In the genomic region with DNA sequence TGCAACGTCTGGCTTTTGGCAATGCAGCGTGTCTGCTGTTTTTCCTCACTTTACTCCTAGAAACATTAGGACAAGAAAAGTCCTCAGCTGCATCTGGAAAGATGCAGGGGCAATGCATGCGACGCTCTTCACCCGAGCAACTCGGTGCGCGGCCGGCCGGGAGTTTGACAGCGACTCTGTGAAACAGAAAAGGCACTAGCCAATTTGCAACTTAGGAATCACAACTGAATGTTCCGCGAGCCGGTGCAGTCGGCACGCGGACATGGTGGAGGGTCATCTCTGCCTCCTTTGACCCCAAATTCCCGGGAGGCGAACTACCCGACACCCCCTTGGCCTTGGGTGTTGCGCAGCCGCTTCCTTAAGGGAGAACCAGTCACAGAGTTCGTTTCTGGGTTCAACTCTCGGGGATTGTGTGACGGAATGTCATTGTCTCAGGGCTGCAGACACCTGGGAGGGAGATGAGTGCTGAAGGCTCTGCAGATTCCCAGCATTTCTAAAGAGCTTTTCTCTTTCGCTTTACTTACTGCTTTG, we compare ENCODE assay signal across 9 cellular contexts. TPM values are rescaled to one million over a fixed set of nuclear protein-coding genes. Genes with fewer than 3 reads are reported as not detected.
A peak's percentile ranks its signal among the peaks of the same experiment; 100 is the strongest.
DNase-seq lines count a peak whose midpoint lies in the region; ATAC-seq and TF ChIP-seq lines count a peak whose summit lies in the region.
"Had no signal": no experiment of that assay in that cellular context is flagged by ENCODE, and none has a peak within 500 bp of the region (broad histone marks: within the 10 kb centered on the region; RNA-seq: fewer than 3 reads in every experiment).

No MANE protein-coding gene starts in this region.

- peaks cover 0 to 5% of the 10 kb centered on the region in 2 donors for H3K4me1 ChIP-seq in neuronal stem cell (ENCODE audit: control insufficient read depth in 2 of 2, insufficient read depth in 1 of 2, low read depth in 1 of 2, low read length in 2 of 2)

- no CpG with 5 or more reads among the region's 26 CpGs for WGBS in neuronal stem cell (ENCODE audit: extremely low coverage in 2 of 2, insufficient read length in 2 of 2, insufficient replicate concordance in 1 of 2), 2 donors

- H3K4me2 ChIP-seq in neuronal stem cell (ENCODE audit: insufficient read depth, low read length, poor library complexity, severe bottlenecking): peak overlapping the region; percentile 44

- H2AK5ac ChIP-seq in neuronal stem cell (ENCODE audit: low read depth, low read length): no peak overlapping the region

- no peak overlapping the region for H4K8ac ChIP-seq in neuronal stem cell (ENCODE audit: low read depth, low read length)

- in situ Hi-C loops in brain microvascular endothelial cell (cut with HindIII; ENCODE audit: low pct_ligation_motif_present, low sequenced_read_pairs): no loop called here

- H3K4me3 ChIP-seq in neuronal stem cell (ENCODE audit: low read length in 2 of 2): peak overlapping the region in 1 of 2 donors; percentile 27
- no peak overlapping the region for H3K4me3 ChIP-seq in brain microvascular endothelial cell (ENCODE audit: low read depth, low read length)

- no peak overlapping the region for H4K91ac ChIP-seq in neuronal stem cell (ENCODE audit: low read depth, low read length, poor library complexity)

- H3K18ac ChIP-seq in neuronal stem cell (ENCODE audit: low read length): no peak overlapping the region

- H2BK12ac ChIP-seq in neuronal stem cell (ENCODE audit: low read length): no peak overlapping the region

- H3K36me3 ChIP-seq in neuronal stem cell (replicated peaks in 1 of 2; ENCODE audit: control insufficient read depth in 2 of 2, insufficient read depth in 2 of 2, low read length in 2 of 2) (no peaks in the 10 kb centered on the region), brain microvascular endothelial cell (replicated peaks) (no peaks in the 10 kb centered on the region)

- no peak for TF ChIP-seq CTCF in brain microvascular endothelial cell (IDR thresholded peaks at IDR 0.05; ENCODE audit: low read depth, low read length, missing control alignments)

- no peak overlapping the region for H3K14ac ChIP-seq in neuronal stem cell (ENCODE audit: low read length)

- ATAC-seq in GM18868 (IDR thresholded peaks at IDR 0.05; ENCODE audit: unreplicated experiment) (peak; percentile 26), HG02642 (IDR thresholded peaks at IDR 0.05; ENCODE audit: poor library complexity, unreplicated experiment) (peak; percentile 26)

- no peak overlapping the region for H2BK5ac ChIP-seq in neuronal stem cell (ENCODE audit: low read length)

- no peak overlapping the region for H2BK15ac ChIP-seq in neuronal stem cell (ENCODE audit: low read length)

- H3K79me1 ChIP-seq in neuronal stem cell (ENCODE audit: low read depth, low read length): no peaks in the 10 kb centered on the region

- H3K9ac ChIP-seq in neuronal stem cell (ENCODE audit: low read depth, low read length, poor library complexity): peak overlapping the region; percentile 27

- peak overlapping the region; percentile 79 for H2AFZ ChIP-seq in neuronal stem cell (ENCODE audit: low read length)

- H3K27me3 ChIP-seq in neuronal stem cell (ENCODE audit: control insufficient read depth in 3 of 3, insufficient read depth in 3 of 3, low read depth in 1 of 3, low read length in 3 of 3) (peaks cover 34 to 100% (median 78%) of the 10 kb centered on the region in 3 experiments), brain microvascular endothelial cell (replicated peaks) (peaks cover 27% of the 10 kb centered on the region)

- peak; percentile 13 for DNase-seq in central memory CD4-positive, alpha-beta T cell
- peak; percentile 62 for DNase-seq in neuronal stem cell (ENCODE audit: low spot score)
- DNase-seq in AG08396 (ENCODE audit: low spot score): no peak
- DNase-seq in brain microvascular endothelial cell: no peak
- DNase-seq in SIG-M5 (lab: John Stamatoyannopoulos, UW): no peak
- no peak for DNase-seq in A172 (ENCODE audit: low spot score)
- DNase-seq: KBM-7 had no signal

- H2BK120ac ChIP-seq in neuronal stem cell (ENCODE audit: low read depth, low read length): no peak overlapping the region

- H3K27ac ChIP-seq in neuronal stem cell (replicated peaks; ENCODE audit: low read length) (no peak overlapping the region), brain microvascular endothelial cell (no peak overlapping the region)

- H3K4ac ChIP-seq in neuronal stem cell (ENCODE audit: low read length): no peak overlapping the region

- no peak overlapping the region for H3K23ac ChIP-seq in neuronal stem cell (ENCODE audit: low read depth, low read length, poor library complexity)

- H3K9me3 ChIP-seq in neuronal stem cell (replicated peaks in 1 of 2; ENCODE audit: control insufficient read depth in 2 of 2, insufficient read depth in 1 of 2, low read depth in 1 of 2, low read length in 2 of 2): peaks cover 2 to 6% of the 10 kb centered on the region in 2 donors

RNA-seq across cellular contexts. Expression of a gene that starts 9.8 kb away (rescaled TPM):
- polyA plus RNA-seq in neuronal stem cell (2013, experiment 1 of 2): 0.25 TPM
- polyA plus RNA-seq in neuronal stem cell (2013, experiment 2 of 2): 0.37 TPM
- total RNA-seq in A172 (2014; rRNA removed; shearing (Covaris generic)): 0.10 TPM in 2 replicates

Comparison
In these comparisons a context has a peak if more than half of its experiments do, and no peak if none do; other contexts are left out.
1. DNase-seq: peak in central memory CD4-positive, alpha-beta T cell (single experiment) and neuronal stem cell (single experiment); none in AG08396 (single experiment), brain microvascular endothelial cell (single experiment), SIG-M5 (single experiment) and A172 (single experiment).